ENCODE assay signal across 2 cellular contexts in genomic region chr1:209882942-209883340, GRCh38.
TF ChIP-seq lines count a peak whose summit lies in the region.

No MANE protein-coding gene starts in this region.

TF ChIP-seq in IMR-90, 13 proteins besides CTCF, POLR2A, EP300 and RAD21:
- TF ChIP-seq RFX5 (IDR thresholded peaks at IDR 0.05; ENCODE audit: low read depth, low read length) (no peak), BHLHE40 (IDR thresholded peaks at IDR 0.05; ENCODE audit: low read depth, low read length) (no peak), ELK1 (IDR thresholded peaks at IDR 0.05; ENCODE audit: borderline replicate concordance, low read depth, low read length) (no peak), FOS (IDR thresholded peaks at IDR 0.05; ENCODE audit: low read depth, low read length) (no peak), MAFK (IDR thresholded peaks at IDR 0.05; ENCODE audit: low read depth, low read length) (no peak), MAZ (IDR thresholded peaks at IDR 0.05; ENCODE audit: borderline replicate concordance, low read depth, low read length) (no peak), USF2 (IDR thresholded peaks at IDR 0.05; ENCODE audit: low read depth, low read length) (no peak)

TF ChIP-seq in K562, 482 proteins besides CTCF, POLR2A, EP300 and RAD21:
- TF ChIP-seq, protein P1, sequence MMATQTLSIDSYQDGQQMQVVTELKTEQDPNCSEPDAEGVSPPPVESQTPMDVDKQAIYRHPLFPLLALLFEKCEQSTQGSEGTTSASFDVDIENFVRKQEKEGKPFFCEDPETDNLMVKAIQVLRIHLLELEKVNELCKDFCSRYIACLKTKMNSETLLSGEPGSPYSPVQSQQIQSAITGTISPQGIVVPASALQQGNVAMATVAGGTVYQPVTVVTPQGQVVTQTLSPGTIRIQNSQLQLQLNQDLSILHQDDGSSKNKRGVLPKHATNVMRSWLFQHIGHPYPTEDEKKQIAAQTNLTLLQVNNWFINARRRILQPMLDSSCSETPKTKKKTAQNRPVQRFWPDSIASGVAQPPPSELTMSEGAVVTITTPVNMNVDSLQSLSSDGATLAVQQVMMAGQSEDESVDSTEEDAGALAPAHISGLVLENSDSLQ (IDR thresholded peaks at IDR 0.05) = peak; percentile 24; the same call in 1 of the 2 replicates
- TF ChIP-seq NEUROD1 (IDR thresholded peaks at IDR 0.05; ENCODE audit: borderline replicate concordance, low read depth, low read length, partially characterized antibody) = no peak
